Comparison of ENCODE assay signal across 10 cellular contexts in genomic region chr14:25431211-25432076, GRCh38.
A peak's percentile ranks its signal among the peaks of the same experiment; 100 is the strongest.
DNase-seq lines count a peak whose midpoint lies in the region; ATAC-seq and TF ChIP-seq lines count a peak whose summit lies in the region.
"Had no signal": no experiment of that assay in that cellular context is flagged by ENCODE, and none has a peak within 500 bp of the region (broad histone marks: within the 10 kb centered on the region; RNA-seq: fewer than 3 reads in every experiment).

No MANE protein-coding gene starts in this region.

- no peaks in the 10 kb centered on the region for H3K9me3 ChIP-seq in testis
- H3K9me3 ChIP-seq: Peyer's patch had no signal

- WGBS in testis, 2 donors = 64 to 75% methylated on average over 17 to 21 of the region's 21 CpGs

- H3K4me1 ChIP-seq in testis = no peaks in the 10 kb centered on the region
- H3K4me1 ChIP-seq: Peyer's patch had no signal

- no peak overlapping the region for H3K4me3 Mint-ChIP-seq in natural killer cell
- H3K4me3 Mint-ChIP-seq: CD4-positive, CD25-positive, alpha-beta regulatory T cell had no signal

- intact Hi-C loops in testis (cut with DNase I; ENCODE audit: low total_unique reads) = loop anchor here (10.0 kb wide), 1 partner anchor 687 kb away; no protein-coding TSS in a partner anchor
- intact Hi-C loops in natural killer cell (cut with micrococcal nuclease) = no loop called here

- no peaks in the 10 kb centered on the region for H3K36me3 ChIP-seq in testis (ENCODE audit: low read depth, missing control alignments)
- H3K36me3 ChIP-seq: Peyer's patch had no signal

- peaks cover 0 to 5% of the 10 kb centered on the region in 2 donors for H3K27me3 Mint-ChIP-seq in natural killer cell (ENCODE audit: low read depth in 2 of 2)
- H3K27me3 Mint-ChIP-seq: CD4-positive, CD25-positive, alpha-beta regulatory T cell had no signal

- no peak overlapping the region for H3K27ac Mint-ChIP-seq in natural killer cell
- H3K27ac Mint-ChIP-seq: CD4-positive, CD25-positive, alpha-beta regulatory T cell had no signal

- no peak for TF ChIP-seq POLR2A in testis (IDR thresholded peaks at IDR 0.05)

- H3K27me3 ChIP-seq in testis = no peaks in the 10 kb centered on the region
- H3K27me3 ChIP-seq: Peyer's patch had no signal

- no peaks in the 10 kb centered on the region for H3K4me1 Mint-ChIP-seq in natural killer cell
- H3K4me1 Mint-ChIP-seq: CD4-positive, CD25-positive, alpha-beta regulatory T cell had no signal

- H3K27ac ChIP-seq in testis = no peak overlapping the region
- H3K27ac ChIP-seq: Peyer's patch had no signal

- no peak for ATAC-seq in HG03460 (IDR thresholded peaks at IDR 0.05; ENCODE audit: unreplicated experiment)
- ATAC-seq in natural killer cell = no peak

- DNase-seq in activated CD4-positive, alpha-beta T cell treated with anti-CD3 and anti-CD28 coated beads for 48 hours = peak; percentile 4
- no peak for DNase-seq in activated CD4-positive, alpha-beta T cell treated with anti-CD3 and anti-CD28 coated beads for 1 hour
- peak; percentile 70 for DNase-seq in NCI-H82 (lab: John Stamatoyannopoulos, UW)
- peak; percentile 11 for DNase-seq in epithelial cell of esophagus (ENCODE audit: low read depth)
- peak; percentile 87 for DNase-seq in testis
- no peak for DNase-seq in natural killer cell
- DNase-seq in glomerular visceral epithelial cell (ENCODE audit: extremely low spot score) = no peak
- DNase-seq: Peyer's patch had no signal

- TF ChIP-seq CTCF in epithelial cell of esophagus (IDR thresholded peaks at IDR 0.05; ENCODE audit: insufficient read depth, low read depth, low read length, missing control alignments) (no peak), testis (IDR thresholded peaks at IDR 0.05) (peak in 2 of 3 experiments; percentile 23 to 27), natural killer cell (IDR thresholded peaks at IDR 0.05) (no peak)

- H3K9me3 Mint-ChIP-seq in natural killer cell = peaks cover 0 to 2% of the 10 kb centered on the region in 2 donors

- no peaks in the 10 kb centered on the region for H3K36me3 Mint-ChIP-seq in natural killer cell
- H3K36me3 Mint-ChIP-seq: CD4-positive, CD25-positive, alpha-beta regulatory T cell had no signal

- H3K4me3 ChIP-seq in epithelial cell of esophagus (ENCODE audit: low read length) = no peak overlapping the region
- H3K4me3 ChIP-seq in testis = no peak overlapping the region
- H3K4me3 ChIP-seq: Peyer's patch had no signal

Comparison
In these comparisons a context has a peak if more than half of its experiments do, and no peak if none do; other contexts are left out.
1. DNase-seq: peak in activated CD4-positive, alpha-beta T cell treated with anti-CD3 and anti-CD28 coated beads for 48 hours (single experiment), NCI-H82 (single experiment), epithelial cell of esophagus (single experiment) and testis (single experiment); none in activated CD4-positive, alpha-beta T cell treated with anti-CD3 and anti-CD28 coated beads for 1 hour (single experiment), natural killer cell (single experiment) and glomerular visceral epithelial cell (single experiment).
2. CTCF ChIP-seq: peak in testis (2 of 3); none in epithelial cell of esophagus (single experiment) and natural killer cell (single experiment).